Comparison of ENCODE assay signal across 1 cellular context in genomic region chr14:74932401-74932901, GRCh38.
TF ChIP-seq lines count a peak whose summit lies in the region.

No MANE protein-coding gene starts in this region.

TF ChIP-seq in WTC11, 78 proteins besides CTCF, POLR2A, EP300 and RAD21:
- TF ChIP-seq, protein P1, sequence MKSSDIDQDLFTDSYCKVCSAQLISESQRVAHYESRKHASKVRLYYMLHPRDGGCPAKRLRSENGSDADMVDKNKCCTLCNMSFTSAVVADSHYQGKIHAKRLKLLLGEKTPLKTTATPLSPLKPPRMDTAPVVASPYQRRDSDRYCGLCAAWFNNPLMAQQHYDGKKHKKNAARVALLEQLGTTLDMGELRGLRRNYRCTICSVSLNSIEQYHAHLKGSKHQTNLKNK (CRISPR knock-in tag; IDR thresholded peaks at IDR 0.05), result no peak
- no peak for TF ChIP-seq ZNF396 (CRISPR knock-in tag; IDR thresholded peaks at IDR 0.05; ENCODE audit: borderline replicate concordance)
- no peak for TF ChIP-seq NR3C1 (CRISPR knock-in tag; conservative IDR thresholded peaks at IDR 0.05; ENCODE audit: low read depth)
- TF ChIP-seq, protein P2, sequence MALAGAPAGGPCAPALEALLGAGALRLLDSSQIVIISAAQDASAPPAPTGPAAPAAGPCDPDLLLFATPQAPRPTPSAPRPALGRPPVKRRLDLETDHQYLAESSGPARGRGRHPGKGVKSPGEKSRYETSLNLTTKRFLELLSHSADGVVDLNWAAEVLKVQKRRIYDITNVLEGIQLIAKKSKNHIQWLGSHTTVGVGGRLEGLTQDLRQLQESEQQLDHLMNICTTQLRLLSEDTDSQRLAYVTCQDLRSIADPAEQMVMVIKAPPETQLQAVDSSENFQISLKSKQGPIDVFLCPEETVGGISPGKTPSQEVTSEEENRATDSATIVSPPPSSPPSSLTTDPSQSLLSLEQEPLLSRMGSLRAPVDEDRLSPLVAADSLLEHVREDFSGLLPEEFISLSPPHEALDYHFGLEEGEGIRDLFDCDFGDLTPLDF (CRISPR knock-in tag; IDR thresholded peaks at IDR 0.05), result no peak
- no peak for TF ChIP-seq CREB1 (CRISPR knock-in tag; IDR thresholded peaks at IDR 0.05)
- no peak for TF ChIP-seq PRRX2 (CRISPR knock-in tag; IDR thresholded peaks at IDR 0.05)
- no peak for TF ChIP-seq ARID4B (CRISPR knock-in tag; IDR thresholded peaks at IDR 0.05; ENCODE audit: borderline replicate concordance)
